In the genomic region with DNA sequence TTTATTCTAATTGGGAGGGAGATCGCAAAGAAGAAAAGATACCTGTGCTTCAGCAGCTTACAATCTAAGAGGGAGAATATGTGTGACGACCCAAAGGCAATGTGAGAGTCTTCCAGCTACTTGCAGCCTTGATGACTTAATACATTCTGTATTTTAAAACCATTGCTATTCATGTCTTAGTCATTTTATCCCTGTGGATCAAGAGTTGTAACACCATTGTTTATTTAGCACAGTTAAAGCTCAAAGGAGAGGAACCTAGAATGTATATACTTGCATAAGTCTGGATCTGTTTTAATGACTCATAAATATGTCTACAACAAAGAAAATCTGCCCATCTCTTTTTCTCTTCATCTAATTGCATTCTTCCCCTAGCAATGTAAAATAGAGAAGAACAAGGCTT, we compare ENCODE assay signal across 15 cellular contexts.
A peak's percentile ranks its signal among the peaks of the same experiment; 100 is the strongest.
DNase-seq lines count a peak whose midpoint lies in the region; ATAC-seq and TF ChIP-seq lines count a peak whose summit lies in the region.
"Had no signal": no experiment of that assay in that cellular context is flagged by ENCODE, and none has a peak within 500 bp of the region (broad histone marks: within the 10 kb centered on the region; RNA-seq: fewer than 3 reads in every experiment).

No MANE protein-coding gene starts in this region.

- no peaks in the 10 kb centered on the region for H3K4me1 Mint-ChIP-seq in activated CD4-positive, alpha-beta T cell treated with anti-CD3 and anti-CD28 coated beads for 36 hours

- no peak for TF ChIP-seq CTCF in RWPE1 (conservative IDR thresholded peaks at IDR 0.05; ENCODE audit: low read depth)

- no peak overlapping the region for H3K4me3 Mint-ChIP-seq in activated CD4-positive, alpha-beta T cell treated with anti-CD3 and anti-CD28 coated beads for 36 hours
- H3K4me3 Mint-ChIP-seq: CD4-positive, CD25-positive, alpha-beta regulatory T cell had no signal

- H3K27me3 Mint-ChIP-seq in activated CD4-positive, alpha-beta T cell treated with anti-CD3 and anti-CD28 coated beads for 36 hours: no peaks in the 10 kb centered on the region
- H3K27me3 Mint-ChIP-seq: CD4-positive, CD25-positive, alpha-beta regulatory T cell had no signal

- H3K27ac Mint-ChIP-seq in activated CD4-positive, alpha-beta T cell treated with anti-CD3 and anti-CD28 coated beads for 36 hours: no peak overlapping the region
- H3K27ac Mint-ChIP-seq: CD4-positive, CD25-positive, alpha-beta regulatory T cell had no signal

- intact Hi-C loops in activated CD4-positive, alpha-beta T cell treated with anti-CD3 and anti-CD28 coated beads for 36 hours (cut with DNase I, micrococcal nuclease): no loop called here

- ATAC-seq in esophagus mucosa (peak; percentile 98), GM19463 (IDR thresholded peaks at IDR 0.05; ENCODE audit: unreplicated experiment) (no peak), GM21723 (IDR thresholded peaks at IDR 0.05; ENCODE audit: unreplicated experiment) (no peak)
- ATAC-seq in activated CD4-positive, alpha-beta T cell treated with anti-CD3 and anti-CD28 coated beads for 36 hours: no peak

- POLR2A ChIA-PET in RWPE1 (lab: Yijun Ruan, JAX; ENCODE audit: low non-redundant PET): no interaction called here
- POLR2A ChIA-PET in activated CD4-positive, alpha-beta T cell treated with anti-CD3 and anti-CD28 coated beads for 36 hours (lab: Charles Lee): no interaction called here

- H3K36me3 Mint-ChIP-seq in activated CD4-positive, alpha-beta T cell treated with anti-CD3 and anti-CD28 coated beads for 36 hours (ENCODE audit: low read depth): no peaks in the 10 kb centered on the region
- H3K36me3 Mint-ChIP-seq: CD4-positive, CD25-positive, alpha-beta regulatory T cell had no signal

- DNase-seq in HS-27A (ENCODE audit: low read depth): peak; percentile 8
- DNase-seq in RWPE1 (ENCODE audit: low spot score): peak; percentile 69
- DNase-seq in stromal cell of bone marrow (ENCODE audit: low read depth): peak; percentile 29
- DNase-seq in activated CD4-positive, alpha-beta T cell treated with anti-CD3 and anti-CD28 coated beads for 36 hours: no peak
- DNase-seq: Caco-2; CD4-positive, CD25-positive, alpha-beta regulatory T cell; GOT3; NCI-H1105; NCI-H1694 treated with DMSO at 0.1 percent for 48 hours; NCI-H226; NCI-H526 treated with DMSO at 0.1 percent for 48 hours; OCI-M1 had no signal

- H3K27ac ChIP-seq in RWPE1: no peak overlapping the region

- CTCF ChIA-PET in RWPE1 (lab: Yijun Ruan, JAX): interaction anchor here (0.7 kb wide), 1 partner anchor 10 kb away, joined by 3 read pairs; no protein-coding TSS in a partner anchor
- CTCF ChIA-PET in activated CD4-positive, alpha-beta T cell treated with anti-CD3 and anti-CD28 coated beads for 36 hours (lab: Charles Lee): no interaction called here

- H3K9me3 Mint-ChIP-seq in activated CD4-positive, alpha-beta T cell treated with anti-CD3 and anti-CD28 coated beads for 36 hours (ENCODE audit: low read depth): no peaks in the 10 kb centered on the region
- H3K9me3 Mint-ChIP-seq: CD4-positive, CD25-positive, alpha-beta regulatory T cell had no signal
